Comparison of ENCODE assay signal across 9 cellular contexts in genomic region chr9:109120204-109120789, GRCh38. TPM values are rescaled to one million over a fixed set of nuclear protein-coding genes. Genes with fewer than 3 reads are reported as not detected.
DNase-seq lines count a peak whose midpoint lies in the region; ATAC-seq and TF ChIP-seq lines count a peak whose summit lies in the region.
"Had no signal": no experiment of that assay in that cellular context is flagged by ENCODE, and none has a peak within 500 bp of the region (broad histone marks: within the 10 kb centered on the region; RNA-seq: fewer than 3 reads in every experiment).

No MANE protein-coding gene starts in this region.

- no peaks in the 10 kb centered on the region for H3K9me3 ChIP-seq in NT2/D1 (ENCODE audit: insufficient read depth, low read length)
- H3K9me3 ChIP-seq in neutrophil: no peaks in the 10 kb centered on the region
- H3K9me3 ChIP-seq: pancreas had no signal

- no peaks in the 10 kb centered on the region for H3K36me3 ChIP-seq in GM06990 (ENCODE audit: control insufficient read depth, insufficient read depth, low read length)
- peaks cover 17% of the 10 kb centered on the region for H3K36me3 ChIP-seq in NT2/D1 (ENCODE audit: insufficient read depth, insufficient read length, low read length)
- H3K36me3 ChIP-seq in neutrophil: no peaks in the 10 kb centered on the region
- H3K36me3 ChIP-seq: pancreas had no signal

- intact Hi-C loops in dorsolateral prefrontal cortex (cut with DNase I): loop anchor here (5.0 to 10.0 kb wide), 2 partner anchors 185 to 188 kb away; partner anchors contain the start of genes ABITRAM (in 2 of the 2) and ELP1 (in 2 of the 2)

- TF ChIP-seq CTCF in GM06990 (IDR thresholded peaks at IDR 0.05; ENCODE audit: insufficient read depth, low read length, poor library complexity, severe bottlenecking): no peak
- TF ChIP-seq CTCF in dorsolateral prefrontal cortex (IDR thresholded peaks at IDR 0.05 in 54 of 56, conservative IDR thresholded peaks at IDR 0.05 in 2 of 56; ENCODE audit: low read depth in 1 of 56, partially characterized antibody in 56 of 56): peak in 6 of 56 donors; percentile 1 to 30 (median 12)
- no peak for TF ChIP-seq CTCF in neutrophil (IDR thresholded peaks at IDR 0.05)

- no peaks in the 10 kb centered on the region for H3K4me1 ChIP-seq in NT2/D1 (ENCODE audit: insufficient read depth, insufficient read length)
- H3K4me1 ChIP-seq in neutrophil (ENCODE audit: control insufficient read depth in 1 of 2, insufficient read depth in 1 of 2, low read depth in 1 of 2, low read length in 1 of 2): peaks cover 24 to 26% of the 10 kb centered on the region in 2 experiments

- H3K27me3 ChIP-seq in GM06990 (replicated peaks; ENCODE audit: control insufficient read depth, insufficient read depth, low read length): no peaks in the 10 kb centered on the region
- H3K27me3 ChIP-seq in NT2/D1 (ENCODE audit: insufficient read depth, insufficient read length): no peaks in the 10 kb centered on the region
- H3K27me3 ChIP-seq in dorsolateral prefrontal cortex: no peaks in the 10 kb centered on the region
- no peaks in the 10 kb centered on the region for H3K27me3 ChIP-seq in neutrophil
- H3K27me3 ChIP-seq: pancreas had no signal

- H3K9ac ChIP-seq in NT2/D1 (ENCODE audit: insufficient read length, low read depth): peak overlapping the region; percentile 58

- H3K27ac ChIP-seq in dorsolateral prefrontal cortex (peak overlapping the region in 2 of 59 donors; percentile 92), neutrophil (peak overlapping the region; percentile 72)

- ATAC-seq in HG03097 (IDR thresholded peaks at IDR 0.05; ENCODE audit: low FRiP score, unreplicated experiment) (no peak), GM18858 (IDR thresholded peaks at IDR 0.05; ENCODE audit: unreplicated experiment) (no peak)

- peak overlapping the region; percentile 2; the same call in 1 of the 2 replicates for H3K4me3 ChIP-seq in GM06990 (replicated peaks; ENCODE audit: low read depth, low read length)
- no peak overlapping the region for H3K4me3 ChIP-seq in NT2/D1 (ENCODE audit: insufficient read length, low read depth)
- peak overlapping the region in 50 of 59 donors; percentile 1 to 99 (median 88) for H3K4me3 ChIP-seq in dorsolateral prefrontal cortex
- peak overlapping the region; percentile 72 to 81 for H3K4me3 ChIP-seq in neutrophil (ENCODE audit: low read depth in 1 of 2, low read length in 1 of 2)

- no peak for DNase-seq in GM06990 (ENCODE audit: extremely low read depth, insufficient read length)
- DNase-seq in NT2/D1 (ENCODE audit: low read depth, low spot score): no peak
- no peak for DNase-seq in dorsolateral prefrontal cortex
- no peak for DNase-seq in NCI-H2081 (lab: John Stamatoyannopoulos, UW)
- no peak for DNase-seq in COLO829 (ENCODE audit: low spot score)

RNA-seq across cellular contexts. Expression of gene TMEM245, which starts 0.6 kb away (rescaled TPM):
- total RNA-seq in dorsolateral prefrontal cortex: 100 to 1,000 TPM in 1 of 120 experiments, 10 to 100 TPM in 119; 53.4 to 104 (median 72.3) TPM

RNA-seq across cellular contexts. Expression of gene FRRS1L, which starts 46.8 kb away (rescaled TPM):
- total RNA-seq in dorsolateral prefrontal cortex: 100 to 1,000 TPM in 105 of 120 experiments, 10 to 100 TPM in 15; 42.9 to 221 (median 137) TPM
